23 cellular contexts compared by ENCODE assay signal in the genomic region with DNA sequence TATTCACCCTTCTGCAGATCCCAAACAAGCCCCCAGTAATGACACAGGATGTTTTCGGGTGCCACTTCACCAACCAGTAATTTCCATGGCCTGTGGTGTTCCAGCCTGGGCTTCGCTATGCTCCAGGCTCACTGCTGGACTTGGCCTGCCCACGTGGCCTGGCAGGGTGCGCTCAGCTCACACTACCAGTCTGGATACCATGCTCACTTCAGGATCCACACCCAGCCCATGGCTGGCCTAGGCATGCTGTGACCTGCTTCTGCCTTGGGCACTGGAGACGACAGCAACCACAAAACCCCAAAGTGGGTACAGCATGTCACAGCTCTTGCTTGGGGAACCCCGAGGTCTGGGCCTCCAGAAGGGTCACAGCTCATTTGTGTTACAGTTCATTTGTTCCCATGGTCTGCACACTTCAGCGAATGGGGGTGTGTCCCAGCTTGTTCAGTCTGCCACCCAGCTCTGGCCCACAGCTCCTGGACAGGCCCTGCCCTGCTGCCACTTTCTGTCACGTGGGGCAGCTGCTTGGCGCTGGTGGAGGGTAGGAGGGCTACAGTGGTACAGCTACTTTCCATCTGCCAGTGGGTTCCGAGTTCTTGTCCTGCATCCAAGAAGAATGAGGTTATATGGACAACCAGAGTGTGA.
"Had no signal": no experiment of that assay in that cellular context is flagged by ENCODE, and none has a peak within 500 bp of the region (broad histone marks: within the 10 kb centered on the region; RNA-seq: fewer than 3 reads in every experiment).

No MANE protein-coding gene starts in this region.

- H3K4me3 Mint-ChIP-seq: activated CD8-positive, alpha-beta T cell treated with anti-CD3 and anti-CD28 coated beads, Interleukin-2, amount 10 ng/mL, durations not matched to agents 7 days and 5 days; activated naive CD8-positive, alpha-beta T cell treated with anti-CD3 and anti-CD28 coated beads, Interleukin-2, amount 10 ng/mL, durations not matched to agents 7 days and 5 days; T-helper 1 cell treated with Interleukin-12 subunit alpha and Interleukin-12 subunit beta and Interleukin-4 antibody, amounts not matched to agents 30 μg/mL and 1 μg/mL, for 36 hours had no signal

- H3K27me3 ChIP-seq: adrenal gland, Peyer's patch had no signal

- H3K4me2 ChIP-seq: KMS-11 had no signal

- H3K27me3 Mint-ChIP-seq: activated naive CD8-positive, alpha-beta T cell treated with anti-CD3 and anti-CD28 coated beads, Interleukin-2, amount 10 ng/mL, durations not matched to agents 7 days and 5 days had no signal

- H3K27ac Mint-ChIP-seq: activated CD8-positive, alpha-beta T cell treated with anti-CD3 and anti-CD28 coated beads, Interleukin-2, amount 10 ng/mL, durations not matched to agents 7 days and 5 days; activated naive CD8-positive, alpha-beta T cell treated with anti-CD3 and anti-CD28 coated beads, Interleukin-2, amount 10 ng/mL, durations not matched to agents 7 days and 5 days; T-helper 1 cell treated with Interleukin-12 subunit alpha and Interleukin-12 subunit beta and Interleukin-4 antibody, amounts not matched to agents 30 μg/mL and 1 μg/mL, for 36 hours had no signal

- DNase-seq: activated CD4-positive, alpha-beta T cell treated with anti-CD3 and anti-CD28 coated beads for 4 hours; activated CD4-positive, alpha-beta T cell treated with anti-CD3 and anti-CD28 coated beads, Interleukin-2, amount 50 U/mL, for 4 hours; activated CD8-positive, alpha-beta memory T cell treated with anti-CD3 and anti-CD28 coated beads, Interleukin-2, amount 50 U/mL, for 48 hours; activated CD8-positive, alpha-beta T cell treated with anti-CD3 and anti-CD28 coated beads, Interleukin-2, amount 10 ng/mL, durations not matched to agents 7 days and 5 days; activated naive CD4-positive, alpha-beta T cell treated with anti-CD3 and anti-CD28 coated beads, Interleukin-2, amount 50 U/mL, for 16 hours; activated naive CD8-positive, alpha-beta T cell treated with anti-CD3 and anti-CD28 coated beads, Interleukin-2, amount 10 ng/mL, durations not matched to agents 7 days and 5 days; activated T-cell treated with anti-CD3 and anti-CD28 coated beads, Interleukin-2, amount 50 U/mL, for 1 hour; adrenal gland; anterior cingulate cortex; MM.1S; NCI-H1105; NCI-H1436; NCI-H1694 treated with DMSO at 0.1 percent for 48 hours; NCI-H2029 treated with DMSO at 0.1 percent for 48 hours; NCI-H345; NCI-H510A; NCI-H526 treated with DMSO at 0.1 percent for 48 hours; NCI-H82; Peyer's patch; SHP77 treated with DMSO at 0.1 percent for 48 hours had no signal

- H3K9ac ChIP-seq: KMS-11 had no signal

- H3K4me3 ChIP-seq: adrenal gland, Peyer's patch had no signal

- H3K27ac ChIP-seq: adrenal gland, KMS-11, Peyer's patch had no signal

- H3K4me1 Mint-ChIP-seq: activated naive CD8-positive, alpha-beta T cell treated with anti-CD3 and anti-CD28 coated beads, Interleukin-2, amount 10 ng/mL, durations not matched to agents 7 days and 5 days had no signal

- H3K36me3 ChIP-seq: adrenal gland, Peyer's patch had no signal

- H3K9me3 ChIP-seq: Peyer's patch had no signal

- H3K4me1 ChIP-seq: adrenal gland, Peyer's patch had no signal

- ATAC-seq: activated CD4-positive, CD25-positive, alpha-beta regulatory T cell treated with anti-CD3 and anti-CD28 coated beads, Interleukin-2, amount 50 U/mL, for 24 hours; activated CD8-positive, alpha-beta T cell treated with anti-CD3 and anti-CD28 coated beads, Interleukin-2, amount 10 ng/mL, durations not matched to agents 7 days and 5 days had no signal

- H3K36me3 Mint-ChIP-seq: activated naive CD8-positive, alpha-beta T cell treated with anti-CD3 and anti-CD28 coated beads, Interleukin-2, amount 10 ng/mL, durations not matched to agents 7 days and 5 days had no signal
